Comparison of ENCODE assay signal across 8 cellular contexts in the genomic region with DNA sequence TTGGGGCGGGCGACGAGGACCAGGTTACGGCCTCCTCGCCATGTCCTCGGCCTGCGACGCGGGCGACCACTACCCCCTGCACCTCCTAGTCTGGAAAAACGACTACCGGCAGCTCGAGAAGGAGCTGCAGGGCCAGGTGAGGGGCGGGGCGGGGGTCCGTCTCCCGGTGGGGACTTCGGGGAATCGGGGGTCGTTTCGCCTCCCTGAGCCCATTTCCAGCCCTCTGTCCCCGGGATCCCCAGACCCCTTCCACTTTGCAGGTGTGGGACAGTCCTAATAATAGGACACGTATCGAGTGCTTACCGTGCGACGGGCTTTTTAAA. TPM values are rescaled to one million over a fixed set of nuclear protein-coding genes. Genes with fewer than 3 reads are reported as not detected.
DNase-seq lines count a peak whose midpoint lies in the region; ATAC-seq, FAIRE-seq and TF ChIP-seq lines count a peak whose summit lies in the region.

No MANE protein-coding gene starts in this region.

- TF ChIP-seq CTCF in H1 (IDR thresholded peaks at IDR 0.05; ENCODE audit: control extremely low read depth in 1 of 3, insufficient read depth in 1 of 3, low read depth in 1 of 3, low read length in 3 of 3): no peak

- no peak overlapping the region for H4K91ac ChIP-seq in H1 (replicated peaks; ENCODE audit: insufficient read length, low read length)

- peak overlapping the region; percentile 93; the same call in 1 of the 2 replicates for H2AFZ ChIP-seq in H1 (ENCODE audit: low read length)
- peak overlapping the region; percentile 69 for H2AFZ ChIP-seq in neuron (ENCODE audit: low read depth, low read length)

- H2BK20ac ChIP-seq in H1 (ENCODE audit: low read length): no peak overlapping the region

- peaks cover 0 to 34% (median 23%) of the 10 kb centered on the region in 11 experiments; a peak in 18 of 22 replicates for H3K27me3 ChIP-seq in BLaER1 treated with 17β-estradiol and CSF1 and Interleukin-3, amounts not matched to agents 10 nM and 100 nM
- H3K27me3 ChIP-seq in MG63: no peaks in the 10 kb centered on the region
- peaks cover 0 to 9% (median 7%) of the 10 kb centered on the region in 4 experiments; a peak in 5 of 7 replicates for H3K27me3 ChIP-seq in H1 (replicated peaks in 1 of 4; ENCODE audit: control insufficient read depth in 3 of 4, extremely low read depth in 1 of 4, insufficient read depth in 3 of 4, low read length in 3 of 4)
- H3K27me3 ChIP-seq in neuron (ENCODE audit: insufficient read depth, low read length): no peaks in the 10 kb centered on the region

- H3K18ac ChIP-seq in H1 (ENCODE audit: extremely low read depth, low read length): no peak overlapping the region

- peaks cover 9 to 25% (median 16%) of the 10 kb centered on the region in 11 experiments; a peak in 18 of 22 replicates for H3K36me3 ChIP-seq in BLaER1 treated with 17β-estradiol and CSF1 and Interleukin-3, amounts not matched to agents 10 nM and 100 nM
- H3K36me3 ChIP-seq in MG63: peaks cover 25% of the 10 kb centered on the region
- H3K36me3 ChIP-seq in H1 (ENCODE audit: control insufficient read depth in 2 of 4, insufficient read depth in 4 of 4, low read length in 3 of 4): no peaks in the 10 kb centered on the region
- H3K36me3 ChIP-seq in neuron (ENCODE audit: insufficient read depth, low read length): no peaks in the 10 kb centered on the region

- no peak overlapping the region; the same call in 1 of the 2 replicates for H4K8ac ChIP-seq in H1 (ENCODE audit: extremely low read depth, insufficient read depth, low read length)

- WGBS in H1 (ENCODE audit: extremely low coverage in 1 of 2, insufficient coverage in 1 of 2, insufficient read length in 1 of 2, insufficient replicate concordance in 2 of 2, low coverage in 1 of 2, low lambda C conversion rate in 2 of 2, missing lambda C conversion rate in 1 of 2), 2 experiments: 2% methylated on average over 6 of the region's 27 CpGs; no CpG with 5 or more reads in 1 of the 2 experiments

- no peak for TF ChIP-seq RAD21 in H1 (IDR thresholded peaks at IDR 0.05 in 1 of 2, conservative IDR thresholded peaks at IDR 0.05 in 1 of 2; ENCODE audit: low read depth in 2 of 2, low read length in 2 of 2)

- DNase-seq in MG63 (no peak), H1 (ENCODE audit: low read depth in 1 of 2, low spot score in 2 of 2) (no peak), HTR-8/SVneo (ENCODE audit: insufficient read length, low spot score) (no peak), NCI-H1092 treated with DMSO at 0.1 percent for 48 hours (lab: John Stamatoyannopoulos, UW) (no peak), T1000 (lab: John Stamatoyannopoulos, UW) (no peak)

- no peak overlapping the region for H3K4ac ChIP-seq in H1 (replicated peaks; ENCODE audit: insufficient read length, low read depth, low read length)

- H3K79me1 ChIP-seq in H1 (ENCODE audit: low read depth, low read length): no peaks in the 10 kb centered on the region

- peaks cover 0 to 1% (median 0%) of the 10 kb centered on the region in 11 experiments; a peak in 1 of 22 replicates for H3K9me3 ChIP-seq in BLaER1 treated with 17β-estradiol and CSF1 and Interleukin-3, amounts not matched to agents 10 nM and 100 nM (replicated peaks in 1 of 11)
- H3K9me3 ChIP-seq in MG63 (no peaks in the 10 kb centered on the region), H1 (ENCODE audit: insufficient read depth in 2 of 2, low read depth in 1 of 2, low read length in 1 of 2) (no peaks in the 10 kb centered on the region), neuron (ENCODE audit: low read length) (no peaks in the 10 kb centered on the region)

- H3K4me1 ChIP-seq in BLaER1 treated with 17β-estradiol and CSF1 and Interleukin-3, amounts not matched to agents 10 nM and 100 nM: peaks cover 28 to 55% (median 39%) of the 10 kb centered on the region in 10 experiments
- H3K4me1 ChIP-seq in H1 (replicated peaks in 1 of 4; ENCODE audit: control insufficient read depth in 3 of 4, insufficient read depth in 4 of 4, low read length in 3 of 4): peaks cover 2 to 8% (median 4%) of the 10 kb centered on the region in 4 experiments; a peak in 5 of 7 replicates
- peaks cover 17% of the 10 kb centered on the region for H3K4me1 ChIP-seq in neuron (ENCODE audit: insufficient read depth, low read length)

- peak overlapping the region; percentile 91 to 98 (median 96) for H3K9ac ChIP-seq in BLaER1 treated with 17β-estradiol and CSF1 and Interleukin-3, amounts not matched to agents 10 nM and 100 nM
- H3K9ac ChIP-seq in H1 (replicated peaks in 1 of 4; ENCODE audit: extremely low read depth in 1 of 4, low read depth in 3 of 4, low read length in 3 of 4): peak overlapping the region in 2 of 4 experiments; percentile 47 to 97; a peak in 2 of 7 replicates

- no peak overlapping the region for H3K14ac ChIP-seq in H1 (ENCODE audit: insufficient read length)

- H3K23ac ChIP-seq in H1 (ENCODE audit: insufficient read length): no peak overlapping the region

- peak overlapping the region; percentile 89 to 98 (median 93) for H3K4me2 ChIP-seq in BLaER1 treated with 17β-estradiol and CSF1 and Interleukin-3, amounts not matched to agents 10 nM and 100 nM
- peak overlapping the region; percentile 86 to 100 for H3K4me2 ChIP-seq in H1 (ENCODE audit: insufficient read depth in 1 of 2, low read depth in 2 of 2, low read length in 2 of 2)

- TF ChIP-seq EP300 in H1 (IDR thresholded peaks at IDR 0.05; ENCODE audit: borderline replicate concordance in 1 of 2, low read depth in 2 of 2, low read length in 2 of 2): no peak

- TF ChIP-seq POLR2A in H1 (IDR thresholded peaks at IDR 0.05; ENCODE audit: control extremely low read depth in 1 of 2, low read depth in 2 of 2, low read length in 2 of 2): no peak

- H2AK5ac ChIP-seq in H1 (ENCODE audit: low read depth, low read length): no peak overlapping the region

- no peak overlapping the region for H4K5ac ChIP-seq in H1 (ENCODE audit: insufficient read length, low read depth, low read length)

- CTCF ChIA-PET in H1 (lab: Charles Lee; ENCODE audit: partially characterized antibody): interaction anchor here (3.1 kb wide), 1 partner anchor 21 kb away, joined by 8 read pairs; no protein-coding TSS in a partner anchor

- POLR2A ChIA-PET in H1 (lab: Charles Lee; ENCODE audit: partially characterized antibody): interaction anchor here (0.6 to 1.0 kb wide), 2 partner anchors 9 to 282 kb away, joined by 3 read pairs; no protein-coding TSS in a partner anchor

- peak overlapping the region; percentile 26; the same call in 1 of the 2 replicates for H2BK5ac ChIP-seq in H1 (ENCODE audit: low read depth, low read length)

- no peak for ATAC-seq in HG03432 (IDR thresholded peaks at IDR 0.05; ENCODE audit: unreplicated experiment)

- no peak overlapping the region for H2BK15ac ChIP-seq in H1 (ENCODE audit: low read length)

- no peak overlapping the region for H3K56ac ChIP-seq in H1 (replicated peaks; ENCODE audit: insufficient read length, low read depth, low read length)

- H3K79me2 ChIP-seq in H1 (ENCODE audit: control insufficient read depth in 1 of 2, insufficient read depth in 2 of 2, low read length in 2 of 2): peaks cover 0 to 7% of the 10 kb centered on the region in 2 experiments; a peak in 2 of 4 replicates

- H4K20me1 ChIP-seq in BLaER1 treated with 17β-estradiol and CSF1 and Interleukin-3, amounts not matched to agents 10 nM and 100 nM: peaks cover 0 to 44% (median 8%) of the 10 kb centered on the region in 11 experiments; a peak in 10 of 22 replicates
- peaks cover 0 to 2% of the 10 kb centered on the region in 2 experiments for H4K20me1 ChIP-seq in H1 (replicated peaks in 1 of 2; ENCODE audit: control insufficient read depth in 1 of 2, insufficient read depth in 2 of 2, low read length in 2 of 2)

- peaks cover 17% of the 10 kb centered on the region for H3K23me2 ChIP-seq in H1 (ENCODE audit: low read depth, low read length)

- peak overlapping the region; percentile 92 to 99 (median 97) for H3K27ac ChIP-seq in BLaER1 treated with 17β-estradiol and CSF1 and Interleukin-3, amounts not matched to agents 10 nM and 100 nM
- no peak overlapping the region for H3K27ac ChIP-seq in H1 (ENCODE audit: low read depth, low read length)

- H2BK12ac ChIP-seq in H1 (ENCODE audit: low read depth, low read length): no peak overlapping the region

- FAIRE-seq in H1 (lab: Jason Lieb, UNC) (no peak), HTR-8/SVneo (lab: Jason Lieb, UNC) (no peak)

- no peak overlapping the region for H2BK120ac ChIP-seq in H1 (replicated peaks; ENCODE audit: low read depth, low read length)

- H3K4me3 ChIP-seq in BLaER1 treated with 17β-estradiol and CSF1 and Interleukin-3, amounts not matched to agents 10 nM and 100 nM: peak overlapping the region; percentile 85 to 98 (median 94)
- H3K4me3 ChIP-seq in MG63 (peak overlapping the region; percentile 85), H1 (ENCODE audit: extremely low read depth in 1 of 4, insufficient read depth in 2 of 4, low read depth in 3 of 4, low read length in 4 of 4) (peak overlapping the region; percentile 54 to 93 (median 83)), neuron (ENCODE audit: low read length) (peak overlapping the region; percentile 82)

RNA-seq across cellular contexts. Expression of gene ANKRD13A, which starts 0.4 kb away (rescaled TPM):
- 75.0 and 96.8 TPM in 2 replicates for total RNA-seq in MG63 (2014; rRNA removed; shearing (Covaris generic); ENCODE audit: low replicate concordance)
- total RNA-seq in H1 (2021; fragmentation: NEBNext Ultra II Directional; extraction: Animal tissue kit (Norgen Biotek cat#: 25700)): 16.8 and 17.1 TPM in 2 replicates
- 21.4 and 22.6 TPM in 2 replicates for polyA plus RNA-seq in H1 (2011; rRNA removed)
- polyA plus RNA-seq in H1 (2011; cell fraction: cytosol; rRNA removed): 16.3 TPM
- 33.4 TPM for polyA plus RNA-seq in H1 (2011; cell fraction: nucleus; rRNA removed)
- polyA plus RNA-seq in H1 (2012, experiment 1 of 2): 9.5 to 14.3 TPM (median 10.8 TPM) in 4 replicates
- polyA plus RNA-seq in H1 (2012, experiment 2 of 2): 5.0 TPM
- 10.4 TPM for polyA plus RNA-seq in H1 (2013, experiment 1 of 2)
- 10.2 TPM for polyA plus RNA-seq in H1 (2013, experiment 2 of 2)
- 24.7 and 25.7 TPM in 2 replicates for polyA minus RNA-seq in H1 (2011; rRNA and poly(A)+ RNA removed)
- 9.5 TPM for polyA minus RNA-seq in H1 (2011; cell fraction: cytosol; rRNA and poly(A)+ RNA removed)
- polyA minus RNA-seq in H1 (2011; cell fraction: nucleus; rRNA and poly(A)+ RNA removed): 10.8 TPM

RNA-seq across cellular contexts. Expression of gene GIT2, which starts 3.4 kb away (rescaled TPM):
- total RNA-seq in MG63 (2014; rRNA removed; shearing (Covaris generic); ENCODE audit: low replicate concordance): 14.5 and 20.7 TPM in 2 replicates
- total RNA-seq in H1 (2021; fragmentation: NEBNext Ultra II Directional; extraction: Animal tissue kit (Norgen Biotek cat#: 25700)): 18.5 and 20.7 TPM in 2 replicates
- polyA plus RNA-seq in H1 (2011; rRNA removed): 7.8 and 9.6 TPM in 2 replicates
- polyA plus RNA-seq in H1 (2011; cell fraction: cytosol; rRNA removed): 10.9 TPM
- 16.9 TPM for polyA plus RNA-seq in H1 (2011; cell fraction: nucleus; rRNA removed)
- 11.6 to 13.2 TPM (median 12.7 TPM) in 4 replicates for polyA plus RNA-seq in H1 (2012, experiment 1 of 2)
- 1.3 TPM for polyA plus RNA-seq in H1 (2012, experiment 2 of 2)
- 11.7 TPM for polyA plus RNA-seq in H1 (2013, experiment 1 of 2)
- 9.3 TPM for polyA plus RNA-seq in H1 (2013, experiment 2 of 2)
- polyA minus RNA-seq in H1 (2011; rRNA and poly(A)+ RNA removed): 30.4 and 31.5 TPM in 2 replicates
- 8.7 TPM for polyA minus RNA-seq in H1 (2011; cell fraction: cytosol; rRNA and poly(A)+ RNA removed)
- 28.1 TPM for polyA minus RNA-seq in H1 (2011; cell fraction: nucleus; rRNA and poly(A)+ RNA removed)

RNA-seq across cellular contexts. Expression of gene C12orf76, which starts 48.7 kb away (rescaled TPM):
- total RNA-seq in MG63 (2014; rRNA removed; shearing (Covaris generic); ENCODE audit: low replicate concordance): 0.47 and 8.3 TPM in 2 replicates
- total RNA-seq in H1 (2021; fragmentation: NEBNext Ultra II Directional; extraction: Animal tissue kit (Norgen Biotek cat#: 25700)): 11.4 and 14.4 TPM in 2 replicates
- polyA plus RNA-seq in H1 (2011; rRNA removed): 15.9 and 18.6 TPM in 2 replicates
- 22.4 TPM for polyA plus RNA-seq in H1 (2011; cell fraction: cytosol; rRNA removed)
- polyA plus RNA-seq in H1 (2011; cell fraction: nucleus; rRNA removed): 14.3 TPM
- 14.4 to 17.1 TPM (median 15.2 TPM) in 4 replicates for polyA plus RNA-seq in H1 (2012, experiment 1 of 2)
- 15.9 TPM for polyA plus RNA-seq in H1 (2012, experiment 2 of 2)
- polyA plus RNA-seq in H1 (2013, experiment 1 of 2): 11.8 TPM
- polyA plus RNA-seq in H1 (2013, experiment 2 of 2): 12.1 TPM
- polyA minus RNA-seq in H1 (2011; rRNA and poly(A)+ RNA removed): 9.8 and 15.4 TPM in 2 replicates
- polyA minus RNA-seq in H1 (2011; cell fraction: cytosol; rRNA and poly(A)+ RNA removed): 21.7 TPM
- 8.8 TPM for polyA minus RNA-seq in H1 (2011; cell fraction: nucleus; rRNA and poly(A)+ RNA removed)
